ENCODE assay signal across 13 cellular contexts in the genomic region with DNA sequence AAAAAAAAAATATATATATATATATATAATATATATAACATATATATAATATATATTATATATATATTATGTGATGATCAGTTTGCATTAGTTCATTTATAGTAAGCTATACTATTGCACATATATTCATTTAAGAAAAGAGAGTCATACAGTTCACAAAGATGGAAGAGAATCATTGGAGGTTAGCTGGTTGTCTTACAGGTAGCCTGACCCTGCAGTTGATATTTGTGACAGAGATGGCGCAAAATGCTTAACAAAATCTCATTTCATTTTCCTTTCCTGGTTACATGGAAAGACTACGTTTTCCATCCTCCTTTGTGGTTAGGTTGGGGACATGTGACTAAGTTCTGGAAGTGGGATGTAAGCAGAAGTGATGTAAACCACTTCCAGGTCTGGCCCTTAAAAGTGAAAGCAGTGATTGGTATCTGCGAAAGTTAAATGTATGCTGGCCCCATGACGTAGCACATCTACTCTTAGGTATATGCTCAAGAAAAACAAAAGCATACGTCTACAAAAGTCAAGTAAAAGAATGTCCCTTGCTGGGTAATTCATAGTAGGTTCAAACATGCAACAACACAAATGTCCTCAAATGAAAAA. TPM values are rescaled to one million over a fixed set of nuclear protein-coding genes. Genes with fewer than 3 reads are reported as not detected.
A peak's percentile ranks its signal among the peaks of the same experiment; 100 is the strongest.
DNase-seq lines count a peak whose midpoint lies in the region; ATAC-seq and TF ChIP-seq lines count a peak whose summit lies in the region.
"Had no signal": no experiment of that assay in that cellular context is flagged by ENCODE, and none has a peak within 500 bp of the region (broad histone marks: within the 10 kb centered on the region; RNA-seq: fewer than 3 reads in every experiment).

No MANE protein-coding gene starts in this region.

- H3K36me3 ChIP-seq in PC-3 (ENCODE audit: low read depth, low read length) (no peaks in the 10 kb centered on the region), fibroblast of lung (ENCODE audit: control insufficient read depth, insufficient read depth, low read length) (no peaks in the 10 kb centered on the region), MG63 (no peaks in the 10 kb centered on the region)
- H3K36me3 ChIP-seq: Peyer's patch, tibial nerve had no signal

- peak; percentile 10 for DNase-seq in ELR (ENCODE audit: low read depth)
- DNase-seq in PC-3 = peak; percentile 15
- DNase-seq in fibroblast of lung (ENCODE audit: low read depth in 2 of 2) = no peak
- DNase-seq in AML-193 (lab: John Stamatoyannopoulos, UW) = no peak
- DNase-seq in NCI-H1930 (lab: John Stamatoyannopoulos, UW) = no peak
- no peak for DNase-seq in AG08396 (ENCODE audit: low spot score)
- no peak for DNase-seq in MG63
- DNase-seq: DMS79, NCI-H2029, Peyer's patch had no signal

- TF ChIP-seq CTCF in PC-3 (conservative IDR thresholded peaks at IDR 0.05; ENCODE audit: low read depth, low read length) = 0 out of 2 replicates have a peak, but pooled peaks have one; percentile 10
- no peak for TF ChIP-seq CTCF in fibroblast of lung (conservative IDR thresholded peaks at IDR 0.05 in 1 of 2, IDR thresholded peaks at IDR 0.05 in 1 of 2; ENCODE audit: low read depth in 1 of 2, low read length in 2 of 2)

- intact Hi-C loops in PC-3 (cut with micrococcal nuclease) = loop anchor here (1.0 kb wide), 1 partner anchor 22 kb away; no protein-coding TSS in a partner anchor

- H3K4me1 ChIP-seq in PC-3 (ENCODE audit: insufficient read depth, low read length) (peaks cover 16% of the 10 kb centered on the region), fibroblast of lung (ENCODE audit: control insufficient read depth, extremely low read depth, insufficient read depth, low read length) (no peaks in the 10 kb centered on the region)
- H3K4me1 ChIP-seq: Peyer's patch had no signal

- H3F3A ChIP-seq in PC-3 (ENCODE audit: low read length, unreplicated experiment) = peaks cover 4% of the 10 kb centered on the region

- ATAC-seq in GM21528 (IDR thresholded peaks at IDR 0.05; ENCODE audit: low FRiP score, unreplicated experiment) = peak; percentile 76
- no peak for ATAC-seq in PC-3
- ATAC-seq: activated CD4-positive, CD25-positive, alpha-beta regulatory T cell treated with anti-CD3 and anti-CD28 coated beads, Interleukin-2, amount 50 U/mL, for 24 hours had no signal

- H3K9me3 ChIP-seq in PC-3 (ENCODE audit: low read length) = no peaks in the 10 kb centered on the region
- H3K9me3 ChIP-seq in fibroblast of lung (ENCODE audit: control insufficient read depth, insufficient read depth, low read depth, low read length) = no peaks in the 10 kb centered on the region
- no peaks in the 10 kb centered on the region for H3K9me3 ChIP-seq in MG63
- H3K9me3 ChIP-seq: Peyer's patch had no signal

- no peaks in the 10 kb centered on the region for H4K20me1 ChIP-seq in PC-3 (ENCODE audit: low read length)
- H4K20me1 ChIP-seq in fibroblast of lung (ENCODE audit: control insufficient read depth, extremely low read depth, insufficient read depth, low read length) = no peaks in the 10 kb centered on the region

- POLR2A ChIA-PET in PC-3 (lab: Charles Lee; ENCODE audit: unreplicated experiment) = interaction anchor here (0.6 kb wide), 1 partner anchor 371 kb away, joined by 4 read pairs; no protein-coding TSS in a partner anchor

- H3K4me3 ChIP-seq in PC-3 (ENCODE audit: low read length) = no peak overlapping the region
- H3K4me3 ChIP-seq in fibroblast of lung (replicated peaks in 1 of 4; ENCODE audit: control extremely low read depth in 1 of 4, insufficient read depth in 1 of 4, low read depth in 3 of 4, low read length in 4 of 4) = no peak overlapping the region
- H3K4me3 ChIP-seq in MG63 = no peak overlapping the region
- H3K4me3 ChIP-seq: Peyer's patch, tibial nerve had no signal

- H3K27me3 ChIP-seq in PC-3 (ENCODE audit: low read length) (no peaks in the 10 kb centered on the region), fibroblast of lung (ENCODE audit: control insufficient read depth, insufficient read depth, low read length) (no peaks in the 10 kb centered on the region), MG63 (no peaks in the 10 kb centered on the region)
- H3K27me3 ChIP-seq: Peyer's patch, tibial nerve had no signal

- CTCF ChIA-PET in PC-3 (lab: Charles Lee) = interaction anchor here (1.6 kb wide), 1 partner anchor 35 kb away, joined by 5 read pairs; no protein-coding TSS in a partner anchor

- H2AFZ ChIP-seq in PC-3 (ENCODE audit: low read length) (no peak overlapping the region), fibroblast of lung (ENCODE audit: low read length) (peak overlapping the region; percentile 52)

- H3K79me2 ChIP-seq in PC-3 (ENCODE audit: low read length) (no peaks in the 10 kb centered on the region), fibroblast of lung (ENCODE audit: control insufficient read depth, insufficient read depth, low read length) (no peaks in the 10 kb centered on the region)

- no TSS peak for BruUV-seq in PC-3 (replicated peaks; lab: Mats Ljungman, UMichigan)

- H3K9ac ChIP-seq in PC-3 (ENCODE audit: low read length) (no peak overlapping the region), fibroblast of lung (ENCODE audit: insufficient read depth, low read length) (no peak overlapping the region)

- no peaks in the 10 kb centered on the region for H3K9me2 ChIP-seq in PC-3 (replicated peaks; ENCODE audit: low read length)

- H3K27ac ChIP-seq in PC-3 (ENCODE audit: low read length) (no peak overlapping the region), fibroblast of lung (ENCODE audit: insufficient read depth, low read length) (no peak overlapping the region)
- H3K27ac ChIP-seq: Peyer's patch had no signal

- peak overlapping the region; percentile 44; the same call in 1 of the 2 replicates for H3K4me2 ChIP-seq in PC-3 (ENCODE audit: low read length)
- no peak overlapping the region for H3K4me2 ChIP-seq in fibroblast of lung (ENCODE audit: extremely low read depth, insufficient read depth, low read length)

RNA-seq across cellular contexts. Expression of gene TMEM135, which starts 7.2 kb away (rescaled TPM):
- 14.0 and 20.2 TPM in 2 replicates for total RNA-seq in PC-3 (2014; rRNA removed)
- 20.6 and 22.1 TPM in 2 replicates for total RNA-seq in fibroblast of lung
- polyA plus RNA-seq in fibroblast of lung = 14.2 and 17.3 TPM in 2 replicates
- 11.4 and 11.9 TPM in 2 replicates for polyA plus RNA-seq in fibroblast of lung (2012)
- 7.7 and 15.2 TPM in 2 replicates for polyA minus RNA-seq in fibroblast of lung (ENCODE audit: low replicate concordance)
- 7.3 and 10.7 TPM in 2 replicates for total RNA-seq in MG63 (2014; rRNA removed; shearing (Covaris generic); ENCODE audit: low replicate concordance)

Comparison
In these comparisons a context has a peak if more than half of its experiments do, and no peak if none do; other contexts are left out.
1. DNase-seq: peak in ELR (single experiment) and PC-3 (single experiment); none in fibroblast of lung (0 of 2), AML-193 (0 of 2), NCI-H1930 (0 of 2), AG08396 (single experiment) and MG63 (single experiment).